In genomic region chr14:77416098-77416497, GRCh38 we compare ENCODE assay signal across 3 cellular contexts. TPM values are rescaled to one million over a fixed set of nuclear protein-coding genes. Genes with fewer than 3 reads are reported as not detected.
"Had no signal": no experiment of that assay in that cellular context is flagged by ENCODE, and none has a peak within 500 bp of the region (broad histone marks: within the 10 kb centered on the region; RNA-seq: fewer than 3 reads in every experiment).

No MANE protein-coding gene starts in this region.

RNA-seq across cellular contexts. Expression of gene NOXRED1, which starts 7.2 kb away (rescaled TPM):
- total RNA-seq: myocyte had no signal
- polyA plus RNA-seq: immature natural killer cell; naive thymus-derived CD4-positive, alpha-beta T cell had no signal

RNA-seq across cellular contexts. Expression of gene SAMD15, which starts 38.9 kb away (rescaled TPM):
- polyA plus RNA-seq: naive thymus-derived CD4-positive, alpha-beta T cell had no signal
